Comparison of ENCODE assay signal across 11 cellular contexts in the genomic region with DNA sequence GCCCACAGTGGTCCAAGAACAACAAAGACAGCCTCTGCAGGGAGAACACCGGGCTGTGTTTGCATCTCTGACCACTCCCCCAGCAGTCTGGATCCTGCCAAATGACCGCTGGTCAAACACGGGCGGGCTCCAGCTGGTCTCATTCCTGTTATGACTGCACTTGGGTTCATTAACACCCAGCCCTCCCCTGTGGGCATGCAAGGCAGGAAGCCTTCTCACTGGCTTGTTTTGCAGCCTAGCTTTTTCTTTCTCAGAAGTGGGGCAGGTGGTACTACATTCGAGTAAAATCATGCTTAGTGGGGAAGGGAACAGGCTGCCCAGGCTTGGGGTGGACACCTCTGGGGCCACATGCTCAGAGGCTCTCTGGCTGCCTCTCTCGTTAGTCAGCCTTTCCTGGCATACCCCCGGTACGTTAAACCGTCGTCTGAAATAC.
DNase-seq lines count a peak whose midpoint lies in the region; ATAC-seq and TF ChIP-seq lines count a peak whose summit lies in the region.
"Had no signal": no experiment of that assay in that cellular context is flagged by ENCODE, and none has a peak within 500 bp of the region (broad histone marks: within the 10 kb centered on the region; RNA-seq: fewer than 3 reads in every experiment).

No MANE protein-coding gene starts in this region.

- BruUV-seq in PC-3 (replicated peaks; lab: Mats Ljungman, UMichigan) = no TSS peak
- BruUV-seq in MCF 10A (replicated peaks; lab: Mats Ljungman, UMichigan) = no TSS peak

- H3K9me3 ChIP-seq in PC-3 (ENCODE audit: low read length) (no peaks in the 10 kb centered on the region), heart left ventricle (no peaks in the 10 kb centered on the region)

- no peak overlapping the region for H3K27ac ChIP-seq in PC-3 (ENCODE audit: low read length)
- no peak overlapping the region for H3K27ac ChIP-seq in heart left ventricle
- peak overlapping the region in 1 of 2 donors; percentile 47 for H3K27ac ChIP-seq in coronary artery

- no peak overlapping the region for H2AFZ ChIP-seq in PC-3 (ENCODE audit: low read length)

- H3K9me3 Mint-ChIP-seq in progenitor cell of endocrine pancreas (ENCODE audit: low read depth) (no peaks in the 10 kb centered on the region), MCF 10A (ENCODE audit: unreplicated experiment) (no peaks in the 10 kb centered on the region)

- ATAC-seq in PC-3 (peak; percentile 13; the same call in 1 of the 2 replicates), heart left ventricle (peak; percentile 79 to 86 (median 81)), GM21576 (IDR thresholded peaks at IDR 0.05; ENCODE audit: unreplicated experiment) (no peak)

- no peaks in the 10 kb centered on the region for H4K20me1 ChIP-seq in PC-3 (ENCODE audit: low read length)

- TF ChIP-seq CTCF in PC-3 (conservative IDR thresholded peaks at IDR 0.05; ENCODE audit: low read depth, low read length) (no peak), heart left ventricle (IDR thresholded peaks at IDR 0.05) (no peak), progenitor cell of endocrine pancreas (IDR thresholded peaks at IDR 0.05; ENCODE audit: unreplicated experiment) (no peak), MCF 10A (IDR thresholded peaks at IDR 0.05; ENCODE audit: unreplicated experiment) (no peak), coronary artery (IDR thresholded peaks at IDR 0.05) (no peak)

- H3K36me3 ChIP-seq in PC-3 (ENCODE audit: low read depth, low read length) = no peaks in the 10 kb centered on the region
- no peaks in the 10 kb centered on the region for H3K36me3 ChIP-seq in heart left ventricle

- H3K4me3 ChIP-seq in PC-3 (ENCODE audit: low read length) (no peak overlapping the region), heart left ventricle (no peak overlapping the region), coronary artery (no peak overlapping the region)

- H3K4me1 ChIP-seq in PC-3 (ENCODE audit: insufficient read depth, low read length) (peaks cover 9% of the 10 kb centered on the region), heart left ventricle (peaks cover 0 to 27% (median 6%) of the 10 kb centered on the region in 12 donors)

- H3F3A ChIP-seq in PC-3 (ENCODE audit: low read length, unreplicated experiment) = no peaks in the 10 kb centered on the region

- DNase-seq in DMS79 treated with DMSO at 0.1 percent for 48 hours (lab: John Stamatoyannopoulos, UW) (peak; percentile 68), PC-3 (no peak), heart left ventricle (peak in 4 of 5 donors; percentile 37 to 78 (median 56)), progenitor cell of endocrine pancreas (ENCODE audit: low spot score, unreplicated experiment) (peak; percentile 30), DMS 273 treated with DMSO at 0.1 percent for 48 hours (lab: John Stamatoyannopoulos, UW) (no peak), MCF 10A (ENCODE audit: unreplicated experiment) (no peak), coronary artery (ENCODE audit: low spot score) (no peak)
- DNase-seq: activated CD8-positive, alpha-beta memory T cell treated with anti-CD3 and anti-CD28 coated beads for 24 hours; NCI-H2171 treated with DMSO at 0.1 percent for 48 hours had no signal

- WGBS in heart left ventricle, 4 donors = 27 to 52% (median 34%) methylated on average over 10 of the region's 10 CpGs

- H3K4me3 Mint-ChIP-seq in progenitor cell of endocrine pancreas (ENCODE audit: low read depth) (no peak overlapping the region), MCF 10A (ENCODE audit: unreplicated experiment) (no peak overlapping the region)
- H3K4me3 Mint-ChIP-seq: CD14-positive monocyte had no signal

- H3K27ac Mint-ChIP-seq in progenitor cell of endocrine pancreas (peak overlapping the region; percentile 11), MCF 10A (ENCODE audit: low read depth, unreplicated experiment) (no peak overlapping the region)
- H3K27ac Mint-ChIP-seq: CD14-positive monocyte had no signal

- no peak overlapping the region for H3K4me2 ChIP-seq in PC-3 (ENCODE audit: low read length)

- H3K79me2 ChIP-seq in PC-3 (ENCODE audit: low read length) = no peaks in the 10 kb centered on the region

- TF ChIP-seq POLR2A in heart left ventricle (IDR thresholded peaks at IDR 0.05) = no peak

- no peak overlapping the region for H3K9ac ChIP-seq in PC-3 (ENCODE audit: low read length)

- CTCF ChIA-PET in PC-3 (lab: Charles Lee) = interaction anchor here (0.9 kb wide), 1 partner anchor 194 kb away, joined by 3 read pairs; no protein-coding TSS in a partner anchor
- CTCF ChIA-PET in MCF 10A (lab: Yijun Ruan, JAX) = interaction anchor here (0.7 kb wide), 1 partner anchor 27 kb away, joined by 3 read pairs; no protein-coding TSS in a partner anchor

- H3K27me3 ChIP-seq in PC-3 (ENCODE audit: low read length) (no peaks in the 10 kb centered on the region), heart left ventricle (no peaks in the 10 kb centered on the region)

- H3K36me3 Mint-ChIP-seq in progenitor cell of endocrine pancreas (ENCODE audit: insufficient read depth) (no peaks in the 10 kb centered on the region), MCF 10A (ENCODE audit: insufficient read depth, unreplicated experiment) (no peaks in the 10 kb centered on the region)
- H3K36me3 Mint-ChIP-seq: CD14-positive monocyte had no signal

- H3K27me3 Mint-ChIP-seq in progenitor cell of endocrine pancreas = peaks cover 6% of the 10 kb centered on the region
- H3K27me3 Mint-ChIP-seq in MCF 10A (ENCODE audit: insufficient read depth, unreplicated experiment) = peaks cover 11% of the 10 kb centered on the region

- intact Hi-C loops in PC-3 (cut with micrococcal nuclease) (no loop called here), heart left ventricle (cut with DNase I) (no loop called here), MCF 10A (cut with micrococcal nuclease) (no loop called here)

- H3K4me1 Mint-ChIP-seq in progenitor cell of endocrine pancreas (ENCODE audit: low read depth) = peaks cover 34% of the 10 kb centered on the region
- H3K4me1 Mint-ChIP-seq in MCF 10A (ENCODE audit: insufficient read depth, unreplicated experiment) = no peaks in the 10 kb centered on the region

- POLR2A ChIA-PET in PC-3 (lab: Charles Lee; ENCODE audit: unreplicated experiment) = no interaction called here
- POLR2A ChIA-PET in MCF 10A (lab: Yijun Ruan, JAX) = no interaction called here

- H3K9me2 ChIP-seq in PC-3 (replicated peaks; ENCODE audit: low read length) = no peaks in the 10 kb centered on the region

Comparison
In these comparisons a context has a peak if more than half of its experiments do, and no peak if none do; other contexts are left out.
1. DNase-seq: peak in DMS79 treated with DMSO at 0.1 percent for 48 hours (single experiment), heart left ventricle (4 of 5) and progenitor cell of endocrine pancreas (single experiment); none in PC-3 (single experiment), DMS 273 treated with DMSO at 0.1 percent for 48 hours (single experiment), MCF 10A (single experiment) and coronary artery (single experiment).